ENCODE assay signal across 7 cellular contexts in the genomic region with DNA sequence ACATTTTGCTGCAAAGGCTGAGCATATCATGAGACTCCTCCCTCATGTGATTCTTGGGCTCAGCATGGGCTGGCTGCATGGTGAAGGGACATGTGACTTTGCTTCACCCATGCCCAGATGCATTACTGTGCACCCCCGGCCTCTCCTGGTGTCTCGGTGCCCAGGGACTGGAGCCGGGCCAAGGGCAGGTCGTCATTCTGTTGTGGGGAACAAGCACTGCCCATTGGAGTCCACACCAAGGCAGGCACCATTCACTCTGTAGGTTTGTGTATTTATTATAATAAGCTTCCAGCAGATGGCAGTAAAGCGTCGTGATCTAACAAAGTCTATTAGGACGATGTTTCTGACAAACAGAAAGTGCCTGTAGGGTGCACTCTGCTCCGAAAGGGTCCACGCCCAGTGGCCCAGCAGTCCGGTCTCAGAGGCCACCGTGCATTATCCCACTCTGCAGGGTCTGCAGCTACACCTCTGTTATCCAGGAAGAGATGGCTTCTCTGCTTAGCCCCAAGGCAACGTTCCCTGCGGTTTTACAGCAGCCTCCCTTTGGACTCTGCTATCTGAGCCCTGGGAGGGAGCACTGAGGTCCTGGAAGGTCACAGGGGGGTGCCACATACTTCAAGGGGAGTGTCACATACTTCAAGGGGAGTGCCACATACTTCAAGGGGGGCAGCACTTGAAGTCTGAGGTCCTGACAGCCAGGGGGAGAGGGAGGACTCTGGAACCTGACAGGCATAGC.
DNase-seq lines count a peak whose midpoint lies in the region; ATAC-seq, FAIRE-seq and TF ChIP-seq lines count a peak whose summit lies in the region.

No MANE protein-coding gene starts in this region.

- peak; percentile 84 for ATAC-seq in activated naive CD8-positive, alpha-beta T cell treated with anti-CD3 and anti-CD28 coated beads, Interleukin-2, amount 50 U/mL, for 24 hours
- peak; percentile 56 to 93 (median 92) for ATAC-seq in heart left ventricle

- TF ChIP-seq POLR2A in GM12891 (IDR thresholded peaks at IDR 0.05; ENCODE audit: low read depth, low read length): no peak
- TF ChIP-seq POLR2A in heart left ventricle (IDR thresholded peaks at IDR 0.05): no peak
- TF ChIP-seq POLR2A in prostate gland (IDR thresholded peaks at IDR 0.05): no peak

- H3K9me3 ChIP-seq in MM.1S (replicated peaks; ENCODE audit: insufficient read depth, low read length) (no peaks in the 10 kb centered on the region), heart left ventricle (peaks cover 0 to 2% (median 0%) of the 10 kb centered on the region in 12 donors), prostate gland (no peaks in the 10 kb centered on the region)

- no peaks in the 10 kb centered on the region for H4K20me1 ChIP-seq in MM.1S (ENCODE audit: insufficient read depth, low read length)

- H3K36me3 ChIP-seq in MM.1S (replicated peaks; ENCODE audit: insufficient read depth, low read length) (no peaks in the 10 kb centered on the region), heart left ventricle (no peaks in the 10 kb centered on the region), prostate gland (no peaks in the 10 kb centered on the region)

- H3K9me3 Mint-ChIP-seq in HFFc6: no peaks in the 10 kb centered on the region
- no peaks in the 10 kb centered on the region for H3K9me3 Mint-ChIP-seq in activated naive CD8-positive, alpha-beta T cell treated with anti-CD3 and anti-CD28 coated beads, Interleukin-2, amount 50 U/mL, for 24 hours

- H3K4me3 ChIP-seq in MM.1S (ENCODE audit: low read length) (peak overlapping the region; percentile 54), heart left ventricle (peak overlapping the region in 8 of 12 donors; percentile 29 to 58 (median 42)), prostate gland (peak overlapping the region; percentile 9 to 10)

- peak; percentile 87 for TF ChIP-seq CTCF in HFFc6 (IDR thresholded peaks at IDR 0.05)
- peak; percentile 65 for TF ChIP-seq CTCF in MM.1S (IDR thresholded peaks at IDR 0.05; ENCODE audit: low read length)
- peak; percentile 44 to 74 (median 60) for TF ChIP-seq CTCF in heart left ventricle (IDR thresholded peaks at IDR 0.05)
- TF ChIP-seq CTCF in prostate gland (IDR thresholded peaks at IDR 0.05): peak in 3 of 4 experiments; percentile 48 to 64 (median 52)

- no peak overlapping the region; the same call in 1 of the 2 replicates for H3K9ac ChIP-seq in MM.1S (ENCODE audit: low read length)

- no peaks in the 10 kb centered on the region for H3F3A ChIP-seq in MM.1S (ENCODE audit: insufficient read depth, low read length)

- peak overlapping the region; percentile 73 for H3K4me2 ChIP-seq in MM.1S (ENCODE audit: low read depth, low read length)

- 3 to 4% (median 3%) methylated on average over 13 of the region's 13 CpGs for WGBS in heart left ventricle, 4 donors
- 4% methylated on average over 12 of the region's 13 CpGs for WGBS in prostate gland

- H3K4me1 Mint-ChIP-seq in HFFc6 (ENCODE audit: low read depth): peaks cover 14% of the 10 kb centered on the region
- peaks cover 3% of the 10 kb centered on the region for H3K4me1 Mint-ChIP-seq in activated naive CD8-positive, alpha-beta T cell treated with anti-CD3 and anti-CD28 coated beads, Interleukin-2, amount 50 U/mL, for 24 hours

- H3K27me3 Mint-ChIP-seq in HFFc6 (ENCODE audit: insufficient read depth): peaks cover 7% of the 10 kb centered on the region
- no peaks in the 10 kb centered on the region for H3K27me3 Mint-ChIP-seq in activated naive CD8-positive, alpha-beta T cell treated with anti-CD3 and anti-CD28 coated beads, Interleukin-2, amount 50 U/mL, for 24 hours

- peak overlapping the region; percentile 79 for H2AFZ ChIP-seq in MM.1S (ENCODE audit: low read length)

- no peaks in the 10 kb centered on the region for H3K9me2 ChIP-seq in MM.1S (replicated peaks; ENCODE audit: insufficient read depth, low read length)

- no peaks in the 10 kb centered on the region for H3K79me2 ChIP-seq in MM.1S (ENCODE audit: low read length)

- FAIRE-seq in GM12891 (lab: Jason Lieb, UNC): peak; percentile 88

- H3K27ac ChIP-seq in MM.1S (ENCODE audit: low read length) (no peak overlapping the region), heart left ventricle (no peak overlapping the region), prostate gland (no peak overlapping the region)

- DNase-seq in GM12891 (ENCODE audit: insufficient read length, low spot score) (peak; percentile 40), HFFc6 (peak; percentile 75), MM.1S (peak; percentile 89), SIG-M5 (lab: John Stamatoyannopoulos, UW) (peak; percentile 20), heart left ventricle (peak in 4 of 5 donors; percentile 37 to 42 (median 38)), prostate gland (ENCODE audit: low spot score) (peak; percentile 45)
- peak; percentile 26 for DNase-seq in activated naive CD8-positive, alpha-beta T cell treated with anti-CD3 and anti-CD28 coated beads, Interleukin-2, amount 50 U/mL, for 24 hours

- H3K4me1 ChIP-seq in MM.1S (ENCODE audit: low read length): no peaks in the 10 kb centered on the region
- H3K4me1 ChIP-seq in heart left ventricle: peaks cover 0 to 28% (median 3%) of the 10 kb centered on the region in 12 donors
- no peaks in the 10 kb centered on the region for H3K4me1 ChIP-seq in prostate gland (replicated peaks)

- H3K27ac Mint-ChIP-seq in HFFc6: no peak overlapping the region
- H3K27ac Mint-ChIP-seq in activated naive CD8-positive, alpha-beta T cell treated with anti-CD3 and anti-CD28 coated beads, Interleukin-2, amount 50 U/mL, for 24 hours: no peak overlapping the region

- peak overlapping the region; percentile 75 for H3K4me3 Mint-ChIP-seq in HFFc6
- no peak overlapping the region for H3K4me3 Mint-ChIP-seq in activated naive CD8-positive, alpha-beta T cell treated with anti-CD3 and anti-CD28 coated beads, Interleukin-2, amount 50 U/mL, for 24 hours

- no peaks in the 10 kb centered on the region for H3K36me3 Mint-ChIP-seq in HFFc6 (ENCODE audit: low read depth)
- H3K36me3 Mint-ChIP-seq in activated naive CD8-positive, alpha-beta T cell treated with anti-CD3 and anti-CD28 coated beads, Interleukin-2, amount 50 U/mL, for 24 hours (ENCODE audit: low read depth): no peaks in the 10 kb centered on the region

- intact Hi-C loops in heart left ventricle (cut with DNase I): loop anchor here in 2 of 10 donors (5.0 to 10.0 kb wide), 2 partner anchors 472 to 480 kb away; no protein-coding TSS in a partner anchor
- intact Hi-C loops in prostate gland (cut with DNase I): no loop called here

- H3K27me3 ChIP-seq in MM.1S (replicated peaks; ENCODE audit: insufficient read depth, low read length) (no peaks in the 10 kb centered on the region), heart left ventricle (peaks cover 0 to 6% (median 0%) of the 10 kb centered on the region in 9 donors), prostate gland (replicated peaks; ENCODE audit: insufficient read depth) (no peaks in the 10 kb centered on the region)

TF ChIP-seq in GM12891, 5 proteins besides CTCF, POLR2A, EP300 and RAD21:
- TF ChIP-seq TAF1 (IDR thresholded peaks at IDR 0.05; ENCODE audit: low read depth, low read length): no peak

Comparison
In these comparisons a context has a peak if more than half of its experiments do, and no peak if none do; other contexts are left out.
1. DNase-seq: peak in every context shown above with its lines; median percentile 89 in MM.1S; 75 in HFFc6; 45 in prostate gland; 40 in GM12891; 38 in heart left ventricle; 26 in activated naive CD8-positive, alpha-beta T cell treated with anti-CD3 and anti-CD28 coated beads, Interleukin-2, amount 50 U/mL, for 24 hours; 20 in SIG-M5.